In genomic region chr14:76946753-76947077, GRCh38 we compare ENCODE assay signal across 9 cellular contexts.
DNase-seq lines count a peak whose midpoint lies in the region; ATAC-seq, FAIRE-seq and TF ChIP-seq lines count a peak whose summit lies in the region.
"Had no signal": no experiment of that assay in that cellular context is flagged by ENCODE, and none has a peak within 500 bp of the region (broad histone marks: within the 10 kb centered on the region; RNA-seq: fewer than 3 reads in every experiment).

No MANE protein-coding gene starts in this region.

- WGBS in pancreas, 2 donors: 43 to 47% methylated on average over 6 of the region's 6 CpGs

- intact Hi-C loops in pancreas (cut with DNase I): no loop called here

- DNase-seq in effector memory CD4-positive, alpha-beta T cell: no peak
- DNase-seq in pancreas (no peak), DMS153 (lab: John Stamatoyannopoulos, UW) (no peak), DMS 273 treated with DMSO at 0.1 percent for 48 hours (lab: John Stamatoyannopoulos, UW) (no peak)
- DNase-seq in activated CD8-positive, alpha-beta memory T cell treated with anti-CD3 and anti-CD28 coated beads, Interleukin-2, amount 50 U/mL, for 48 hours: no peak

- ATAC-seq in GM18511 (IDR thresholded peaks at IDR 0.05; ENCODE audit: unreplicated experiment) (peak; percentile 21), pancreas (peak in 2 of 4 donors; percentile 1 to 3), GM21381 (IDR thresholded peaks at IDR 0.05; ENCODE audit: unreplicated experiment) (no peak)

- no peak for TF ChIP-seq CTCF in pancreas (IDR thresholded peaks at IDR 0.05)

- 0 out of 2 replicates have a peak overlapping the region, but pooled peaks have one; percentile 3 for H3K9ac ChIP-seq in HUES48 (ENCODE audit: low read depth, low read length)

- H3K36me3 ChIP-seq in HUES48 (ENCODE audit: control insufficient read depth, insufficient read depth, low read length): no peaks in the 10 kb centered on the region
- no peaks in the 10 kb centered on the region for H3K36me3 ChIP-seq in effector memory CD4-positive, alpha-beta T cell (ENCODE audit: control insufficient read depth, insufficient read depth, low read length)
- H3K36me3 ChIP-seq in pancreas: no peaks in the 10 kb centered on the region

- no peak for FAIRE-seq in pancreas (lab: Jason Lieb, UNC)
- FAIRE-seq: TTC549 had no signal

- H3K4me1 ChIP-seq in HUES48 (ENCODE audit: control insufficient read depth, insufficient read depth, low read length) (peaks cover 19% of the 10 kb centered on the region), pancreas (peaks cover 11 to 26% (median 13%) of the 10 kb centered on the region in 3 donors)
- H3K4me1 ChIP-seq in effector memory CD4-positive, alpha-beta T cell (ENCODE audit: control insufficient read depth, insufficient read depth, low read length, poor library complexity, severe bottlenecking): peaks cover 12% of the 10 kb centered on the region

- H3K4me3 ChIP-seq in HUES48 (ENCODE audit: low read depth, low read length) (no peak overlapping the region), pancreas (no peak overlapping the region)
- no peak overlapping the region for H3K4me3 ChIP-seq in effector memory CD4-positive, alpha-beta T cell (ENCODE audit: insufficient read depth, low read depth, low read length, poor library complexity, severe bottlenecking)

- H3K9me3 ChIP-seq in HUES48 (ENCODE audit: control insufficient read depth, insufficient read depth, low read length) (no peaks in the 10 kb centered on the region), pancreas (no peaks in the 10 kb centered on the region)
- H3K9me3 ChIP-seq in effector memory CD4-positive, alpha-beta T cell (ENCODE audit: control insufficient read depth, low read length): no peaks in the 10 kb centered on the region

- peak overlapping the region; percentile 89 for H3K27ac ChIP-seq in HUES48 (ENCODE audit: low read depth, low read length)
- H3K27ac ChIP-seq in effector memory CD4-positive, alpha-beta T cell (ENCODE audit: insufficient read depth, low read length, poor library complexity, severe bottlenecking): peak overlapping the region; percentile 40
- H3K27ac ChIP-seq in pancreas: peak overlapping the region; percentile 68 to 88 (median 82)

- H3K27me3 ChIP-seq in HUES48 (ENCODE audit: control insufficient read depth, insufficient read depth, low read length) (no peaks in the 10 kb centered on the region), pancreas (no peaks in the 10 kb centered on the region)
- H3K27me3 ChIP-seq in effector memory CD4-positive, alpha-beta T cell (replicated peaks; ENCODE audit: control insufficient read depth, insufficient read depth, low read length, poor library complexity, severe bottlenecking): no peaks in the 10 kb centered on the region
